8 cellular contexts compared by ENCODE assay signal in the genomic region with DNA sequence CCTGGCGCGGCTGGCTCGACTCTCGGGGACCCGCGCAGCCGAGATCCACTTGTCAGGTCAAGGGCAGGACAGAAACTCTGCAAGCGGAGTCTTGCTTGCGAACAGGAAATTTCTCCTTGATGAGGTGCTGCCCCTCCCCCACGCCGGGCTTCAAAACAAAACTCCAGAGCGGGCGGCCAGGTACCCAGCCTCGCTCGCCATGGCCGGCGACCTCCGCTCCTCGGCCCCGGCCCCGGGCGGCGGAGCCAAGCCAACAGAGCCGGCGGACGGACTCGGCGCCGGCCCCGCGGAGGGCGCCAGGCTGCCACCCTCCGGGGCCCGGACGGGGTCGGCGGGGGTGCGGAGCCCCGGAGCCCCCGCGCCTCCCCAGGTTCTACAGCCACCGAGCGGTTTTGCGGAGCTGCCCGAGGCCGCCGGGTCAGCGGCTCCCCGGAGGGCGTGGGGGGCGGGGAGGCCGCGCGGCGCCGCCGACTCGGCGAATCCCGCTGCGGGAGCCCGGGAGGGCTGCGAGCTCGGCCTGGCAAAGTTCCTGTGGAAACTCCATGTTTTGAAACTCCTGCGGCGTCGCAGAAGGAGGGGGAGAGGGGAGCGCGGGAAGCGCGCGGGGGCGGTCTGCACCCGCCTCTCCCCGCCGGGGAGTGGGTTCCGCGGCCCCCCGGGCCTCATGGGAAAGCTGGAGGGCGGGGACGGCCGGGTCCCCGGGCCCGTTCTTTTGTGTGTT. TPM values are rescaled to one million over a fixed set of nuclear protein-coding genes. Genes with fewer than 3 reads are reported as not detected.
DNase-seq lines count a peak whose midpoint lies in the region; ATAC-seq and TF ChIP-seq lines count a peak whose summit lies in the region.

No MANE protein-coding gene starts in this region.

- H3K9me3 ChIP-seq in MG63 (no peaks in the 10 kb centered on the region), adrenal gland (replicated peaks in 1 of 3) (no peaks in the 10 kb centered on the region), iPS-18c (ENCODE audit: control insufficient read depth, insufficient read depth, low read length) (peaks cover 10% of the 10 kb centered on the region), skeletal muscle tissue (ENCODE audit: control insufficient read depth in 3 of 3, low read length in 3 of 3) (no peaks in the 10 kb centered on the region)

- H3K4me3 ChIP-seq in MG63 (peak overlapping the region; percentile 36), adrenal gland (peak overlapping the region in 3 of 4 donors; percentile 18 to 68 (median 36)), iPS-18c (ENCODE audit: insufficient read depth, low read depth, low read length) (peak overlapping the region; percentile 55), skeletal muscle tissue (ENCODE audit: low read length in 3 of 3) (peak overlapping the region; percentile 49 to 65 (median 64))

- WGBS in adrenal gland, 4 donors: 0 to 16% (median 6%) methylated on average over 29 to 81 of the region's 84 CpGs; no CpG with 5 or more reads in 1 of the 4 donors

- intact Hi-C loops in adrenal gland (cut with DNase I): loop anchor here in 1 of 2 donors (5.0 kb wide), 1 partner anchor 43 kb away; no protein-coding TSS in a partner anchor

- H3K27me3 ChIP-seq in MG63 (no peaks in the 10 kb centered on the region), adrenal gland (peaks cover 46% of the 10 kb centered on the region), skeletal muscle tissue (ENCODE audit: control insufficient read depth in 3 of 3, insufficient read depth in 3 of 3, low read length in 3 of 3) (peaks cover 0 to 18% (median 0%) of the 10 kb centered on the region in 3 donors)

- peak overlapping the region; percentile 68 to 83 (median 76) for H3K9ac ChIP-seq in skeletal muscle tissue (ENCODE audit: low read depth in 1 of 3, low read length in 3 of 3)

- TF ChIP-seq CTCF in adrenal gland (IDR thresholded peaks at IDR 0.05): no peak

- peak in 2 of 3 experiments; percentile 87 to 91 for DNase-seq in NCI-H1417 (lab: John Stamatoyannopoulos, UW)
- no peak for DNase-seq in NCI-H1417 treated with DMSO at 0.1 percent for 48 hours (lab: John Stamatoyannopoulos, UW)
- DNase-seq in MG63: peak; percentile 63
- peak; percentile 45 to 82 (median 77) for DNase-seq in adrenal gland

- no peak for ATAC-seq in HG03196 (IDR thresholded peaks at IDR 0.05; ENCODE audit: unreplicated experiment)
- no peak for ATAC-seq in HG02973 (IDR thresholded peaks at IDR 0.05; ENCODE audit: unreplicated experiment)

- peak in 1 of 2 donors; percentile 50 for TF ChIP-seq POLR2A in adrenal gland (IDR thresholded peaks at IDR 0.05)

- H3K36me3 ChIP-seq in MG63: no peaks in the 10 kb centered on the region
- H3K36me3 ChIP-seq in adrenal gland (replicated peaks in 1 of 2): no peaks in the 10 kb centered on the region
- H3K36me3 ChIP-seq in skeletal muscle tissue (ENCODE audit: control insufficient read depth in 3 of 3, insufficient read depth in 3 of 3, low read length in 3 of 3): no peaks in the 10 kb centered on the region

- H3K4me1 ChIP-seq in adrenal gland (replicated peaks in 1 of 2) (peaks cover 30 to 47% of the 10 kb centered on the region in 2 donors), skeletal muscle tissue (ENCODE audit: control insufficient read depth in 3 of 3, insufficient read depth in 3 of 3, low read length in 3 of 3) (peaks cover 14 to 30% (median 22%) of the 10 kb centered on the region in 3 donors)

- H3K27ac ChIP-seq in adrenal gland (peak overlapping the region; percentile 69 to 97 (median 89)), skeletal muscle tissue (ENCODE audit: low read depth, low read length) (peak overlapping the region; percentile 85)

RNA-seq across cellular contexts. Expression of a gene that starts 11.7 kb away (rescaled TPM):
- 13.4 and 15.0 TPM in 2 replicates for total RNA-seq in MG63 (2014; rRNA removed; shearing (Covaris generic); ENCODE audit: low replicate concordance)
- total RNA-seq in adrenal gland (10 to 100 TPM; 21.7 to 42.9 (median 30.6) TPM), skeletal muscle tissue (19.8 TPM)
- polyA plus RNA-seq in adrenal gland: 10 to 100 TPM; 13.7 to 16.0 (median 14.0) TPM
